8 cellular contexts compared by ENCODE assay signal in genomic region chr3:196219194-196219969, GRCh38. TPM values are rescaled to one million over a fixed set of nuclear protein-coding genes. Genes with fewer than 3 reads are reported as not detected.
DNase-seq lines count a peak whose midpoint lies in the region; ATAC-seq and TF ChIP-seq lines count a peak whose summit lies in the region.

No MANE protein-coding gene starts in this region.

- TF ChIP-seq CTCF in AG04449 (IDR thresholded peaks at IDR 0.05; ENCODE audit: insufficient read depth, low read length, missing control alignments) = no peak
- TF ChIP-seq CTCF in heart left ventricle (IDR thresholded peaks at IDR 0.05) = no peak
- TF ChIP-seq CTCF in gastrocnemius medialis (IDR thresholded peaks at IDR 0.05 in 4 of 5, conservative IDR thresholded peaks at IDR 0.05 in 1 of 5) = no peak

- 30 to 47% (median 39%) methylated on average over 18 to 19 of the region's 19 CpGs for WGBS in heart left ventricle, 4 donors

- H3K4me1 ChIP-seq in heart left ventricle (peaks cover 0 to 30% (median 2%) of the 10 kb centered on the region in 12 donors), gastrocnemius medialis (peaks cover 0 to 6% of the 10 kb centered on the region in 2 donors)

- H3K27ac ChIP-seq in heart left ventricle = peak overlapping the region in 5 of 12 donors; percentile 24 to 79 (median 27)
- H3K27ac ChIP-seq in gastrocnemius medialis = peak overlapping the region in 3 of 4 donors; percentile 3 to 43 (median 23)

- intact Hi-C loops in heart left ventricle (cut with DNase I) (no loop called here), gastrocnemius medialis (cut with DNase I; ENCODE audit: low total_unique reads) (no loop called here)

- peak; percentile 76 for ATAC-seq in GM19035 (IDR thresholded peaks at IDR 0.05; ENCODE audit: unreplicated experiment)
- ATAC-seq in heart left ventricle = peak; percentile 48 to 79 (median 72)
- peak; percentile 49 to 54 for ATAC-seq in gastrocnemius medialis
- no peak for ATAC-seq in HG03039 (IDR thresholded peaks at IDR 0.05; ENCODE audit: unreplicated experiment)

- POLR2A ChIA-PET in AG04449 (lab: Yijun Ruan, JAX) = interaction anchor here (1.2 kb wide), 1 partner anchor 141 kb away, joined by 3 read pairs; no protein-coding TSS in a partner anchor

- peaks cover 15% of the 10 kb centered on the region for H3K4me1 Mint-ChIP-seq in activated naive CD8-positive, alpha-beta T cell treated with anti-CD3 and anti-CD28 coated beads for 36 hours

- H3K27me3 Mint-ChIP-seq in activated naive CD8-positive, alpha-beta T cell treated with anti-CD3 and anti-CD28 coated beads for 36 hours = no peaks in the 10 kb centered on the region

- in situ Hi-C loops in gastrocnemius medialis (cut with MboI; ENCODE audit: low sequenced_read_pairs in 4 of 4) = no loop called here

- H3K36me3 ChIP-seq in heart left ventricle (no peaks in the 10 kb centered on the region), gastrocnemius medialis (no peaks in the 10 kb centered on the region)

- CTCF ChIA-PET in AG04449 (lab: Yijun Ruan, JAX) = interaction anchor here (1.2 to 2.1 kb wide), 5 partner anchors 9 to 302 kb away, joined by 3 to 6 read pairs (median 3); no protein-coding TSS in a partner anchor

- H3K9me3 ChIP-seq in heart left ventricle = no peaks in the 10 kb centered on the region
- no peaks in the 10 kb centered on the region for H3K9me3 ChIP-seq in gastrocnemius medialis

- H3K27me3 ChIP-seq in heart left ventricle (peaks cover 0 to 11% (median 0%) of the 10 kb centered on the region in 9 donors), gastrocnemius medialis (no peaks in the 10 kb centered on the region)

- H3K27ac Mint-ChIP-seq in activated naive CD8-positive, alpha-beta T cell treated with anti-CD3 and anti-CD28 coated beads for 36 hours = peak overlapping the region; percentile 80

- H3K9me3 Mint-ChIP-seq in activated naive CD8-positive, alpha-beta T cell treated with anti-CD3 and anti-CD28 coated beads for 36 hours = no peaks in the 10 kb centered on the region

- H3K36me3 Mint-ChIP-seq in activated naive CD8-positive, alpha-beta T cell treated with anti-CD3 and anti-CD28 coated beads for 36 hours = no peaks in the 10 kb centered on the region

- peak overlapping the region; percentile 68 for H3K4me3 Mint-ChIP-seq in activated naive CD8-positive, alpha-beta T cell treated with anti-CD3 and anti-CD28 coated beads for 36 hours

- TF ChIP-seq POLR2A in heart left ventricle (IDR thresholded peaks at IDR 0.05) (no peak), gastrocnemius medialis (IDR thresholded peaks at IDR 0.05) (no peak)

- peak; percentile 62 for DNase-seq in AG04449 (ENCODE audit: low read depth, low spot score)
- peak; percentile 70 for DNase-seq in Jurkat, Clone E6-1 (ENCODE audit: low read depth, low spot score)
- DNase-seq in SK-N-DZ (ENCODE audit: low spot score) = peak; percentile 72
- DNase-seq in activated naive CD8-positive, alpha-beta T cell treated with anti-CD3 and anti-CD28 coated beads for 36 hours = peak; percentile 74
- peak in 4 of 5 donors; percentile 40 to 71 (median 52) for DNase-seq in heart left ventricle
- DNase-seq in gastrocnemius medialis = peak in 1 of 2 donors; percentile 33

- peak overlapping the region; percentile 39 for H3K4me3 ChIP-seq in AG04449 (ENCODE audit: low read depth, low read length)
- H3K4me3 ChIP-seq in Jurkat, Clone E6-1 (ENCODE audit: low read length) = peak overlapping the region; percentile 38
- peak overlapping the region in 9 of 12 donors; percentile 4 to 50 (median 35) for H3K4me3 ChIP-seq in heart left ventricle
- H3K4me3 ChIP-seq in gastrocnemius medialis = peak overlapping the region in 3 of 4 donors; percentile 8 to 25 (median 11)

RNA-seq across cellular contexts. Expression of gene SLC51A, which starts 3.0 kb away (rescaled TPM):
- 1.9 TPM for polyA plus RNA-seq in Jurkat, Clone E6-1 (2012; ENCODE audit: insufficient read depth, insufficient read length)
- polyA plus RNA-seq in SK-N-DZ (2014; cell fraction: cytosol; rRNA removed) = not detected in 2 replicates
- not detected in 2 replicates for polyA plus RNA-seq in SK-N-DZ (2014; cell fraction: nucleus; rRNA removed)
- not detected for total RNA-seq in activated naive CD8-positive, alpha-beta T cell treated with anti-CD3 and anti-CD28 coated beads for 36 hours
- total RNA-seq in heart left ventricle = 1 to 10 TPM in 1 of 9 donors, under 1 TPM in 1, not detected in 7; 0.83 to 1.9 TPM
- under 1 TPM; 0.18 to 0.72 TPM for polyA plus RNA-seq in heart left ventricle
- 1 to 10 TPM in 1 of 4 donors, under 1 TPM in 1, not detected in 2; 0.39 to 1.4 TPM for total RNA-seq in gastrocnemius medialis

RNA-seq across cellular contexts. Expression of gene ZDHHC19, which starts 8.2 kb away (rescaled TPM):
- not detected for polyA plus RNA-seq in Jurkat, Clone E6-1 (2012; ENCODE audit: insufficient read depth, insufficient read length)
- polyA plus RNA-seq in SK-N-DZ (2014; cell fraction: cytosol; rRNA removed) = not detected in 2 replicates
- not detected in 2 replicates for polyA plus RNA-seq in SK-N-DZ (2014; cell fraction: nucleus; rRNA removed)
- not detected for total RNA-seq in activated naive CD8-positive, alpha-beta T cell treated with anti-CD3 and anti-CD28 coated beads for 36 hours
- total RNA-seq in heart left ventricle (not detected), gastrocnemius medialis (not detected)
- polyA plus RNA-seq in heart left ventricle = under 1 TPM in 1 of 2 donors, not detected in 1; 0.30 TPM
